Comparison of ENCODE assay signal across 17 cellular contexts in genomic region chr14:81737938-81738337, GRCh38.
DNase-seq lines count a peak whose midpoint lies in the region; ATAC-seq and TF ChIP-seq lines count a peak whose summit lies in the region.
"Had no signal": no experiment of that assay in that cellular context is flagged by ENCODE, and none has a peak within 500 bp of the region (broad histone marks: within the 10 kb centered on the region; RNA-seq: fewer than 3 reads in every experiment).

No MANE protein-coding gene starts in this region.

- H3K79me1 ChIP-seq in mesendoderm (ENCODE audit: low read length), result no peaks in the 10 kb centered on the region

- no peaks in the 10 kb centered on the region for H3K79me2 ChIP-seq in mesendoderm (ENCODE audit: control insufficient read depth, insufficient read depth, low read length)

- H3K56ac ChIP-seq in mesendoderm (ENCODE audit: low read length), result no peak overlapping the region

- peak; percentile 55 for TF ChIP-seq CTCF in LNCAP (IDR thresholded peaks at IDR 0.05)
- peak; percentile 73 for TF ChIP-seq CTCF in VCaP (conservative IDR thresholded peaks at IDR 0.05)

- no peaks in the 10 kb centered on the region for H3K27me3 ChIP-seq in mesendoderm (ENCODE audit: insufficient read depth, low read length, poor library complexity)
- H3K27me3 ChIP-seq: BE2C, Peyer's patch had no signal

- H2BK5ac ChIP-seq in mesendoderm (ENCODE audit: low read length), result no peak overlapping the region

- no peaks in the 10 kb centered on the region for H3K36me3 ChIP-seq in mesendoderm (ENCODE audit: control insufficient read depth, insufficient read depth, low read length)
- H3K36me3 ChIP-seq: BE2C, Peyer's patch had no signal

- no peak overlapping the region for H4K5ac ChIP-seq in mesendoderm (ENCODE audit: low read length)

- no peak overlapping the region for H2BK120ac ChIP-seq in mesendoderm (ENCODE audit: low read depth, low read length)

- H2AK5ac ChIP-seq in mesendoderm (ENCODE audit: low read length), result no peak overlapping the region

- H3K9ac ChIP-seq in mesendoderm (ENCODE audit: low read length), result no peak overlapping the region

- ATAC-seq in stimulated activated naive CD8-positive, alpha-beta T cell treated with anti-CD3 and anti-CD28 coated beads, Interleukin-15, Interleukin-2, amounts not matched to agents 100 U/mL and 50 U/mL, for 24 hours, result no peak
- ATAC-seq: K562 had no signal

- H3K27ac ChIP-seq in VCaP, result no peak overlapping the region
- no peak overlapping the region for H3K27ac ChIP-seq in mesendoderm (ENCODE audit: low read depth, low read length)
- H3K27ac ChIP-seq: Peyer's patch had no signal

- no peak overlapping the region for H3K4me2 ChIP-seq in mesendoderm (ENCODE audit: low read length)

- H3K4me1 ChIP-seq in mesendoderm (ENCODE audit: control insufficient read depth, low read depth, low read length), result no peaks in the 10 kb centered on the region
- H3K4me1 ChIP-seq: BE2C, Peyer's patch had no signal

- no peak overlapping the region for H4K8ac ChIP-seq in mesendoderm (ENCODE audit: low read depth, low read length)

- H3K18ac ChIP-seq in mesendoderm (ENCODE audit: low read length), result no peak overlapping the region

- H2BK15ac ChIP-seq in mesendoderm (replicated peaks; ENCODE audit: low read depth), result no peak overlapping the region

- H3K23ac ChIP-seq in mesendoderm (ENCODE audit: low read length), result no peak overlapping the region

- peak; percentile 2 for DNase-seq in NCI-H345 (lab: John Stamatoyannopoulos, UW)
- DNase-seq in NCI-H345 treated with DMSO at 0.1 percent for 48 hours (lab: John Stamatoyannopoulos, UW; ENCODE audit: unreplicated experiment), result no peak
- peak; percentile 3 for DNase-seq in mesendoderm
- no peak for DNase-seq in stimulated activated naive CD8-positive, alpha-beta T cell treated with anti-CD3 and anti-CD28 coated beads, Interleukin-15, Interleukin-2, amounts not matched to agents 100 U/mL and 50 U/mL, for 24 hours
- no peak for DNase-seq in activated CD4-positive, alpha-beta T cell treated with anti-CD3 and anti-CD28 coated beads, Interleukin-2, amount 50 U/mL, for 4 hours
- DNase-seq: BE2C; CD4-positive, alpha-beta memory T cell; DMS79; HFFc6; NCI-H1092; NCI-H1436; NCI-H187 treated with DMSO at 0.1 percent for 48 hours; NCI-H446 treated with DMSO at 0.1 percent for 48 hours; Peyer's patch had no signal

- H3K4ac ChIP-seq in mesendoderm (ENCODE audit: low read depth, low read length), result no peak overlapping the region

- WGBS in mesendoderm (ENCODE audit: extremely low coverage, insufficient coverage, low lambda C conversion rate), result no CpG with 5 or more reads among the region's 2 CpGs

- no peak overlapping the region for H3K4me3 ChIP-seq in mesendoderm (ENCODE audit: low read length)
- H3K4me3 ChIP-seq: K562, Peyer's patch had no signal

Comparison
In these comparisons a context has a peak if more than half of its experiments do, and no peak if none do; other contexts are left out.
1. DNase-seq: peak in NCI-H345 (single experiment) and mesendoderm (single experiment); none in NCI-H345 treated with DMSO at 0.1 percent for 48 hours (single experiment), stimulated activated naive CD8-positive, alpha-beta T cell treated with anti-CD3 and anti-CD28 coated beads, Interleukin-15, Interleukin-2, amounts not matched to agents 100 U/mL and 50 U/mL, for 24 hours (single experiment) and activated CD4-positive, alpha-beta T cell treated with anti-CD3 and anti-CD28 coated beads, Interleukin-2, amount 50 U/mL, for 4 hours (0 of 2).